8 cellular contexts compared by ENCODE assay signal in the genomic region with DNA sequence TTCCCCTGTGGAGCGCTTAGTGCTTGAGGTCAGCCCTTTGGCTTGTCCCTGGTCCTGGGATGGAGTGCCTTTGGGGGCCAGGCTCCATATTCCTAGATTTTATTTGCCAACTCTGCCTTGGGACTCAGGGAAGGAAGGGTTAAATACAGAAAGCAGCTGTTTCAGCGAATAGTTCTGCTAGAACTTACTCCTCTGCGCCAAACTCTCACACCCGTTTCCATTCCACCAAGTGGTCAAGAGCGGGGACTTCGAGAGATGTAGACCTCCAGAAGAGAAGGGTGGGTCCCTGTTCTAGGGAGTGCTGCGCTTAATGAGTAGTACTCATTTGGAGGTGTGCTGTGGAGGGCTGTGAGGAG. TPM values are rescaled to one million over a fixed set of nuclear protein-coding genes. Genes with fewer than 3 reads are reported as not detected.
DNase-seq lines count a peak whose midpoint lies in the region; ATAC-seq and TF ChIP-seq lines count a peak whose summit lies in the region.

No MANE protein-coding gene starts in this region.

- 0 out of 2 replicates have a peak overlapping the region, but pooled peaks have one; percentile 20 for H2BK120ac ChIP-seq in IMR-90 (ENCODE audit: low read depth, low read length)

- no peak for TF ChIP-seq POLR2A in IMR-90 (IDR thresholded peaks at IDR 0.05; ENCODE audit: low read depth, low read length)

- peaks cover 3% of the 10 kb centered on the region; the same call in 1 of the 2 replicates for H3K9me1 ChIP-seq in IMR-90 (ENCODE audit: insufficient read depth, low read length)

- H3K56ac ChIP-seq in IMR-90 (ENCODE audit: extremely low read depth, insufficient read depth, low read length): 0 out of 2 replicates have a peak overlapping the region, but pooled peaks have one; percentile 26

- no peak overlapping the region for H3K23ac ChIP-seq in IMR-90 (ENCODE audit: low read depth, low read length)

- H3K27me3 ChIP-seq in BLaER1 treated with 17β-estradiol and CSF1 and Interleukin-3, amounts not matched to agents 10 nM and 100 nM: peaks cover 0 to 35% (median 26%) of the 10 kb centered on the region in 11 experiments; a peak in 18 of 22 replicates
- H3K27me3 ChIP-seq in IMR-90 (ENCODE audit: control insufficient read depth, insufficient read depth, low read length): no peaks in the 10 kb centered on the region; the same call in 1 of the 2 replicates

- peak overlapping the region; percentile 21; the same call in 1 of the 2 replicates for H2AK5ac ChIP-seq in IMR-90 (ENCODE audit: low read depth, low read length)

- intact Hi-C loops in IMR-90 (cut with micrococcal nuclease): loop anchor here (1.0 kb wide), 1 partner anchor 33 kb away; no protein-coding TSS in a partner anchor

- H3K79me1 ChIP-seq in IMR-90 (ENCODE audit: low read depth in 1 of 2, low read length in 2 of 2): peaks cover 9 to 17% of the 10 kb centered on the region in 2 experiments; a peak in 3 of 4 replicates

- no CpG with 5 or more reads among the region's 7 CpGs for WGBS in IMR-90 (ENCODE audit: extremely low coverage in 2 of 2, insufficient read length in 1 of 2), 2 experiments

- in situ Hi-C loops in IMR-90 (cut with MboI; ENCODE audit: low sequenced_read_pairs): loop anchor here (5.0 kb wide), 2 partner anchors 67 to 157 kb away; no protein-coding TSS in a partner anchor

- H2BK5ac ChIP-seq in IMR-90 (ENCODE audit: low read depth, low read length, poor library complexity, severe bottlenecking): no peak overlapping the region

- H3K4me3 Mint-ChIP-seq in neural crest cell: peak overlapping the region; percentile 99

- POLR2A ChIA-PET in IMR-90 (lab: Charles Lee; ENCODE audit: unreplicated experiment): interaction anchor here (0.6 to 0.7 kb wide), 3 partner anchors 23 to 93 kb away, joined by 4 to 7 read pairs (median 6); partner anchors contain the start of gene NDUFS2

- H2AFZ ChIP-seq in IMR-90 (replicated peaks; ENCODE audit: low read length, poor library complexity): peak overlapping the region; percentile 94

- ATAC-seq in IMR-90 (ENCODE audit: low read depth) (no peak), HG02763 (IDR thresholded peaks at IDR 0.05; ENCODE audit: unreplicated experiment) (no peak), HG03097 (IDR thresholded peaks at IDR 0.05; ENCODE audit: low FRiP score, unreplicated experiment) (no peak)

- peak overlapping the region; percentile 7; the same call in 1 of the 2 replicates for H4K91ac ChIP-seq in IMR-90 (ENCODE audit: insufficient read depth, low read depth, low read length)

- H3K9ac ChIP-seq in BLaER1 treated with 17β-estradiol and CSF1 and Interleukin-3, amounts not matched to agents 10 nM and 100 nM: peak overlapping the region in 4 of 11 experiments; percentile 12 to 48 (median 22); a peak in 1 of 22 replicates
- peak overlapping the region; percentile 9; the same call in 1 of the 2 replicates for H3K9ac ChIP-seq in IMR-90 (ENCODE audit: low read depth, low read length)

- H3K27ac Mint-ChIP-seq in neural crest cell (ENCODE audit: unreplicated experiment): peak overlapping the region; percentile 53

- peaks cover 29% of the 10 kb centered on the region for H3K4me1 Mint-ChIP-seq in neural crest cell

- TF ChIP-seq CTCF in IMR-90 (conservative IDR thresholded peaks at IDR 0.05; ENCODE audit: low read depth, low read length) (no peak), neural crest cell (conservative IDR thresholded peaks at IDR 0.05) (no peak)

- no peak for TF ChIP-seq RAD21 in IMR-90 (IDR thresholded peaks at IDR 0.05; ENCODE audit: low read length)

- H3K14ac ChIP-seq in IMR-90 (replicated peaks; ENCODE audit: low read depth, low read length): peak overlapping the region; percentile 44

- no TSS peak for BruUV-seq in IMR-90 (replicated peaks; lab: Mats Ljungman, UMichigan)

- H2BK15ac ChIP-seq in IMR-90 (ENCODE audit: low read depth, low read length): no peak overlapping the region; the same call in 2 of the 3 replicates

- dilution Hi-C loops in IMR-90 (cut with HindIII; ENCODE audit: low sequenced_read_pairs, unreplicated experiment): no loop called here

- peak overlapping the region; percentile 75 to 86 for H4K8ac ChIP-seq in IMR-90 (ENCODE audit: low read depth in 2 of 2, low read length in 2 of 2)

- CTCF ChIA-PET in IMR-90 (lab: Yijun Ruan, JAX): interaction anchor here (0.6 to 3.2 kb wide), 15 partner anchors 9 to 436 kb away, joined by 3 to 21 read pairs (median 5); partner anchors contain the start of gene NDUFS2

- no peaks in the 10 kb centered on the region for H3K9me3 ChIP-seq in BLaER1 treated with 17β-estradiol and CSF1 and Interleukin-3, amounts not matched to agents 10 nM and 100 nM (replicated peaks in 1 of 11)
- no peaks in the 10 kb centered on the region for H3K9me3 ChIP-seq in IMR-90 (ENCODE audit: control insufficient read depth, insufficient read depth, low read length)

- H4K5ac ChIP-seq in IMR-90 (ENCODE audit: low read depth, low read length): peak overlapping the region; percentile 28; the same call in 1 of the 2 replicates

- H3K9me3 Mint-ChIP-seq in neural crest cell: peaks cover 6% of the 10 kb centered on the region

- H4K20me1 ChIP-seq in BLaER1 treated with 17β-estradiol and CSF1 and Interleukin-3, amounts not matched to agents 10 nM and 100 nM: no peaks in the 10 kb centered on the region
- H4K20me1 ChIP-seq in IMR-90 (ENCODE audit: insufficient read depth, low read length): no peaks in the 10 kb centered on the region

- peak overlapping the region; percentile 60 for H2AK9ac ChIP-seq in IMR-90 (replicated peaks; ENCODE audit: low read depth, low read length, poor library complexity)

- H2BK20ac ChIP-seq in IMR-90 (ENCODE audit: low read depth, low read length): no peak overlapping the region; the same call in 1 of the 2 replicates

- H3K4me1 ChIP-seq in BLaER1 treated with 17β-estradiol and CSF1 and Interleukin-3, amounts not matched to agents 10 nM and 100 nM: peaks cover 26 to 60% (median 29%) of the 10 kb centered on the region in 10 experiments
- peaks cover 9% of the 10 kb centered on the region; the same call in 1 of the 2 replicates for H3K4me1 ChIP-seq in IMR-90 (ENCODE audit: control insufficient read depth, insufficient read depth, low read length)

- H3K4me3 ChIP-seq in BLaER1 treated with 17β-estradiol and CSF1 and Interleukin-3, amounts not matched to agents 10 nM and 100 nM: peak overlapping the region in 1 of 10 experiments; percentile 3; a peak in 1 of 20 replicates
- no peak overlapping the region for H3K4me3 ChIP-seq in IMR-90 (ENCODE audit: insufficient read depth, low read depth, low read length)

- no peak overlapping the region for H3K18ac ChIP-seq in IMR-90 (ENCODE audit: low read depth, low read length)

- H3K4me2 ChIP-seq in BLaER1 treated with 17β-estradiol and CSF1 and Interleukin-3, amounts not matched to agents 10 nM and 100 nM: peak overlapping the region; percentile 17 to 82 (median 59)
- no peak overlapping the region for H3K4me2 ChIP-seq in IMR-90 (ENCODE audit: low read depth, low read length)

- peak overlapping the region in 6 of 11 experiments; percentile 3 to 64 (median 34); a peak in 8 of 22 replicates for H3K27ac ChIP-seq in BLaER1 treated with 17β-estradiol and CSF1 and Interleukin-3, amounts not matched to agents 10 nM and 100 nM
- H3K27ac ChIP-seq in IMR-90 (ENCODE audit: insufficient read depth, low read length): no peak overlapping the region
- H3K27ac ChIP-seq in caudate nucleus (ENCODE audit: low read depth, low read length): peak overlapping the region; percentile 82

- H3K36me3 Mint-ChIP-seq in neural crest cell (ENCODE audit: low read depth): no peaks in the 10 kb centered on the region

- DNase-seq in IMR-90: no peak
- DNase-seq in caudate nucleus (lab: John Stamatoyannopoulos, UW): peak in 1 of 61 donors; percentile 26
- DNase-seq in neural crest cell (ENCODE audit: low read depth, low spot score): no peak
- DNase-seq in stimulated activated CD4-positive, alpha-beta T cell treated with anti-CD3 and anti-CD28 coated beads, Interleukin-1b, Interleukin-23, amount 100 ng/mL, for 48 hours: no peak
- no peak for DNase-seq in NCI-H1105 (lab: John Stamatoyannopoulos, UW)

- no peaks in the 10 kb centered on the region for H3K27me3 Mint-ChIP-seq in neural crest cell (ENCODE audit: low read depth)

- peak overlapping the region; percentile 26; the same call in 1 of the 2 replicates for H3K4ac ChIP-seq in IMR-90 (ENCODE audit: low read depth, low read length)

- H3K36me3 ChIP-seq in BLaER1 treated with 17β-estradiol and CSF1 and Interleukin-3, amounts not matched to agents 10 nM and 100 nM: peaks cover 13 to 53% (median 18%) of the 10 kb centered on the region in 11 experiments; a peak in 21 of 22 replicates
- peaks cover 15% of the 10 kb centered on the region for H3K36me3 ChIP-seq in IMR-90 (ENCODE audit: control insufficient read depth, insufficient read depth, low read length)

TF ChIP-seq in IMR-90, 13 proteins besides CTCF, POLR2A, EP300 and RAD21 (continues in another document):
- TF ChIP-seq FOS (IDR thresholded peaks at IDR 0.05; ENCODE audit: low read depth, low read length) (no peak), CEBPB (IDR thresholded peaks at IDR 0.05; ENCODE audit: low read depth, low read length) (no peak), MXI1 (IDR thresholded peaks at IDR 0.05; ENCODE audit: borderline replicate concordance, low read depth, low read length) (no peak)

RNA-seq across cellular contexts. Expression of gene TOMM40L, which starts 0.7 kb away (rescaled TPM):
- 11.4 and 12.5 TPM in 2 replicates for total RNA-seq in IMR-90 (2012; rRNA removed)
- polyA plus RNA-seq in IMR-90 (2012; rRNA removed): 7.7 and 7.9 TPM in 2 replicates
- polyA plus RNA-seq in IMR-90 (2012; cell fraction: cytosol; rRNA removed): 6.1 and 7.0 TPM in 2 replicates
- polyA plus RNA-seq in IMR-90 (2012; cell fraction: nucleus; rRNA removed; ENCODE audit: low replicate concordance): 18.1 and 24.5 TPM in 2 replicates
- 17.2 and 17.9 TPM in 2 replicates for total RNA-seq in neural crest cell

RNA-seq across cellular contexts. Expression of gene APOA2, which starts 1.7 kb away (rescaled TPM):
- total RNA-seq in IMR-90 (2012; rRNA removed) (not detected in 2 replicates), neural crest cell (not detected in 2 replicates)
- not detected in 2 replicates for polyA plus RNA-seq in IMR-90 (2012; rRNA removed)
- not detected in 2 replicates for polyA plus RNA-seq in IMR-90 (2012; cell fraction: cytosol; rRNA removed)
- polyA plus RNA-seq in IMR-90 (2012; cell fraction: nucleus; rRNA removed; ENCODE audit: low replicate concordance): not detected in 2 replicates

RNA-seq across cellular contexts. Expression of gene FCER1G, which starts 10.1 kb away (rescaled TPM):
- total RNA-seq in IMR-90 (2012; rRNA removed) (not detected in 2 replicates), neural crest cell (0.93 and 1.6 TPM in 2 replicates)
- polyA plus RNA-seq in IMR-90 (2012; rRNA removed): 0.44 and 0.57 TPM in 2 replicates
- 0.94 TPM in 1 of 2 replicates, not detected in the other for polyA plus RNA-seq in IMR-90 (2012; cell fraction: cytosol; rRNA removed)
- 0.34 and 0.86 TPM in 2 replicates for polyA plus RNA-seq in IMR-90 (2012; cell fraction: nucleus; rRNA removed; ENCODE audit: low replicate concordance)

RNA-seq across cellular contexts. Expression of gene NR1I3, which starts 12.8 kb away (rescaled TPM):
- total RNA-seq in IMR-90 (2012; rRNA removed) (not detected in 2 replicates), neural crest cell (not detected in 2 replicates)
- not detected in 2 replicates for polyA plus RNA-seq in IMR-90 (2012; rRNA removed)
- polyA plus RNA-seq in IMR-90 (2012; cell fraction: cytosol; rRNA removed): not detected in 2 replicates
- polyA plus RNA-seq in IMR-90 (2012; cell fraction: nucleus; rRNA removed; ENCODE audit: low replicate concordance): not detected in 2 replicates

RNA-seq across cellular contexts. Expression of gene NDUFS2, which starts 23.0 kb away (rescaled TPM):
- total RNA-seq in IMR-90 (2012; rRNA removed): 85.5 and 122 TPM in 2 replicates
- polyA plus RNA-seq in IMR-90 (2012; rRNA removed): 101 and 103 TPM in 2 replicates
- 83.0 and 100.0 TPM in 2 replicates for polyA plus RNA-seq in IMR-90 (2012; cell fraction: cytosol; rRNA removed)
- polyA plus RNA-seq in IMR-90 (2012; cell fraction: nucleus; rRNA removed; ENCODE audit: low replicate concordance): 67.4 and 101 TPM in 2 replicates
- total RNA-seq in neural crest cell: 106 and 108 TPM in 2 replicates
